Comparison of ENCODE assay signal across 1 cellular context in genomic region chr11:118102721-118103261, GRCh38.
A peak's percentile ranks its signal among the peaks of the same experiment; 100 is the strongest.
TF ChIP-seq lines count a peak whose summit lies in the region.

No MANE protein-coding gene starts in this region.

TF ChIP-seq in HepG2, 621 proteins besides CTCF, POLR2A, EP300 and RAD21:
- TF ChIP-seq NFAT5 (CRISPR knock-in tag; IDR thresholded peaks at IDR 0.05): no peak
- TF ChIP-seq SRSF1 (optimal IDR thresholded peaks at IDR 0.05; ENCODE audit: low read depth, low read length): no peak
- no peak for TF ChIP-seq ZNF747 (CRISPR knock-in tag; IDR thresholded peaks at IDR 0.05; ENCODE audit: borderline replicate concordance)
- TF ChIP-seq ZNF17 (CRISPR knock-in tag; IDR thresholded peaks at IDR 0.05): no peak
- peak; percentile 53; the same call in 1 of the 2 replicates for TF ChIP-seq ZNF691 (CRISPR knock-in tag; IDR thresholded peaks at IDR 0.05; ENCODE audit: borderline replicate concordance, low read depth)
